8 cellular contexts compared by ENCODE assay signal in genomic region chr13:52599037-52599852, GRCh38. TPM values are rescaled to one million over a fixed set of nuclear protein-coding genes. Genes with fewer than 3 reads are reported as not detected.
DNase-seq lines count a peak whose midpoint lies in the region; ATAC-seq and TF ChIP-seq lines count a peak whose summit lies in the region.

No MANE protein-coding gene starts in this region.

- ATAC-seq in GM18511 (IDR thresholded peaks at IDR 0.05; ENCODE audit: unreplicated experiment) (peak; percentile 23), HG02763 (IDR thresholded peaks at IDR 0.05; ENCODE audit: unreplicated experiment) (peak; percentile 14), natural killer cell (peak in 1 of 3 donors; percentile 20)

- POLR2A ChIA-PET in RWPE1 (lab: Yijun Ruan, JAX; ENCODE audit: low non-redundant PET): no interaction called here

- no peaks in the 10 kb centered on the region for H3K36me3 Mint-ChIP-seq in natural killer cell

- H3K9me3 Mint-ChIP-seq in natural killer cell: no peaks in the 10 kb centered on the region

- TF ChIP-seq CTCF in RWPE1 (conservative IDR thresholded peaks at IDR 0.05; ENCODE audit: low read depth) (no peak), natural killer cell (IDR thresholded peaks at IDR 0.05) (no peak)

- peaks cover 2 to 11% of the 10 kb centered on the region in 2 donors for H3K27me3 Mint-ChIP-seq in natural killer cell (ENCODE audit: low read depth in 2 of 2)

- CTCF ChIA-PET in RWPE1 (lab: Yijun Ruan, JAX): no interaction called here

- H3K4me3 Mint-ChIP-seq in natural killer cell: peak overlapping the region; percentile 72

- H3K27ac Mint-ChIP-seq in natural killer cell: no peak overlapping the region

- DNase-seq in RWPE1 (ENCODE audit: low spot score) (peak; percentile 37), epithelial cell of prostate (ENCODE audit: low read depth, low spot score) (peak; percentile 16), natural killer cell (no peak), C1 segment of cervical spinal cord (lab: John Stamatoyannopoulos, UW) (no peak), pons (ENCODE audit: low spot score) (no peak), SKM-1 (lab: John Stamatoyannopoulos, UW; ENCODE audit: unreplicated experiment) (no peak)

- peaks cover 7 to 14% of the 10 kb centered on the region in 2 donors for H3K4me1 Mint-ChIP-seq in natural killer cell

- intact Hi-C loops in natural killer cell (cut with micrococcal nuclease): no loop called here

- H3K27ac ChIP-seq in RWPE1: peak overlapping the region; percentile 99
- peak overlapping the region; percentile 89 for H3K27ac ChIP-seq in epithelial cell of prostate

RNA-seq across cellular contexts. Expression of gene HNRNPA1L2, which starts 43.0 kb away (rescaled TPM):
- 10 to 100 TPM; 11.9 to 16.2 (median 15.4) TPM for total RNA-seq in natural killer cell

RNA-seq across cellular contexts. Expression of gene SUGT1, which starts 53.4 kb away (rescaled TPM):
- total RNA-seq in natural killer cell: 10 to 100 TPM; 27.4 to 34.4 (median 29.7) TPM

Comparison
In these comparisons a context has a peak if more than half of its experiments do, and no peak if none do; other contexts are left out.
1. DNase-seq: peak in RWPE1 (single experiment) and epithelial cell of prostate (single experiment); none in natural killer cell (single experiment), C1 segment of cervical spinal cord (0 of 14), pons (single experiment) and SKM-1 (single experiment).